8 cellular contexts compared by ENCODE assay signal in genomic region chr7:95435422-95435780, GRCh38. TPM values are rescaled to one million over a fixed set of nuclear protein-coding genes. Genes with fewer than 3 reads are reported as not detected.
A peak's percentile ranks its signal among the peaks of the same experiment; 100 is the strongest.
DNase-seq lines count a peak whose midpoint lies in the region; ATAC-seq, FAIRE-seq and TF ChIP-seq lines count a peak whose summit lies in the region.

No MANE protein-coding gene starts in this region.

- 81% methylated on average over 9 of the region's 9 CpGs for WGBS in HUES64

- FAIRE-seq in D721Med (lab: Jason Lieb, UNC): no peak

- H3K36me3 ChIP-seq in HUES64 (ENCODE audit: insufficient read depth, low read length): 0 out of 2 replicates have a peak, but pooled peaks cover 4% of the 10 kb centered on the region
- H3K36me3 ChIP-seq in muscle layer of duodenum (ENCODE audit: control insufficient read depth in 1 of 2, insufficient read depth in 2 of 2, low read length in 2 of 2): no peaks in the 10 kb centered on the region

- H3K27me3 ChIP-seq in HUES64 (ENCODE audit: insufficient read depth, low read length) (no peaks in the 10 kb centered on the region), muscle layer of duodenum (ENCODE audit: low read depth, low read length) (no peaks in the 10 kb centered on the region)

- peak overlapping the region; percentile 98 for H3K9ac ChIP-seq in HUES64 (ENCODE audit: low read depth, low read length)

- H3K9me3 ChIP-seq in HUES64 (ENCODE audit: insufficient read depth, low read depth, low read length) (no peaks in the 10 kb centered on the region), muscle layer of duodenum (ENCODE audit: control insufficient read depth in 1 of 2, low read length in 2 of 2) (no peaks in the 10 kb centered on the region)

- TF ChIP-seq CTCF in 22Rv1 (IDR thresholded peaks at IDR 0.05): no peak
- no peak for TF ChIP-seq CTCF in coronary artery (IDR thresholded peaks at IDR 0.05)
- TF ChIP-seq CTCF in D721Med (IDR thresholded peaks at IDR 0.05; ENCODE audit: insufficient read depth, missing control alignments): no peak

- H3K4me1 ChIP-seq in HUES64 (ENCODE audit: insufficient read depth, low read length) (peaks cover 4% of the 10 kb centered on the region; the same call in 1 of the 2 replicates), muscle layer of duodenum (ENCODE audit: control insufficient read depth in 1 of 2, insufficient read depth in 2 of 2, low read length in 2 of 2) (peaks cover 0 to 9% of the 10 kb centered on the region in 2 donors)

- ATAC-seq in HG03135 (IDR thresholded peaks at IDR 0.05; ENCODE audit: unreplicated experiment) (no peak), HG02852 (IDR thresholded peaks at IDR 0.05; ENCODE audit: unreplicated experiment) (no peak)

- peak overlapping the region; percentile 79 for H3K27ac ChIP-seq in 22Rv1
- peak overlapping the region; percentile 93; the same call in 1 of the 2 replicates for H3K27ac ChIP-seq in HUES64 (ENCODE audit: low read depth, low read length)
- peak overlapping the region; percentile 89 to 95 for H3K27ac ChIP-seq in coronary artery
- peak overlapping the region; percentile 92 for H3K27ac ChIP-seq in muscle layer of duodenum (ENCODE audit: low read length)

- DNase-seq in coronary artery (ENCODE audit: low spot score) (no peak), NCI-H2081 treated with DMSO at 0.1 percent for 48 hours (lab: John Stamatoyannopoulos, UW) (no peak), D721Med (ENCODE audit: insufficient read length, low spot score) (no peak)

- H3K4me3 ChIP-seq in HUES64 (ENCODE audit: low read length): peak overlapping the region; percentile 74
- H3K4me3 ChIP-seq in coronary artery: peak overlapping the region; percentile 93
- H3K4me3 ChIP-seq in muscle layer of duodenum (ENCODE audit: low read depth in 1 of 2, low read length in 2 of 2): peak overlapping the region; percentile 85 to 87

RNA-seq across cellular contexts. Expression of gene PON2, which starts 0.6 kb away (rescaled TPM):
- 43.3 TPM for polyA plus RNA-seq in HUES64 (2013, experiment 1 of 2)
- polyA plus RNA-seq in HUES64 (2013, experiment 2 of 2): 57.0 TPM

RNA-seq across cellular contexts. Expression of gene PON3, which starts 39.2 kb away (rescaled TPM):
- polyA plus RNA-seq in HUES64 (2013, experiment 1 of 2): not detected
- not detected for polyA plus RNA-seq in HUES64 (2013, experiment 2 of 2)

RNA-seq across cellular contexts. Expression of gene ASB4, which starts 50.3 kb away (rescaled TPM):
- not detected for polyA plus RNA-seq in HUES64 (2013, experiment 1 of 2)
- polyA plus RNA-seq in HUES64 (2013, experiment 2 of 2): not detected
